Comparison of ENCODE assay signal across 8 cellular contexts in genomic region chr9:133114886-133115603, GRCh38.
DNase-seq lines count a peak whose midpoint lies in the region; ATAC-seq lines count a peak whose summit lies in the region.

No MANE protein-coding gene starts in this region.

- H3K36me3 ChIP-seq in effector memory CD4-positive, alpha-beta T cell (ENCODE audit: control insufficient read depth, insufficient read depth, low read length): peaks cover 24% of the 10 kb centered on the region
- H3K36me3 ChIP-seq in rectal smooth muscle tissue (ENCODE audit: control insufficient read depth, insufficient read depth, low read length): peaks cover 3% of the 10 kb centered on the region

- DNase-seq in NCI-H2171 (lab: John Stamatoyannopoulos, UW) (peak; percentile 42), HPDE6-E6E7 (ENCODE audit: extremely low spot score) (no peak), NCI-H1930 (lab: John Stamatoyannopoulos, UW) (no peak), RKO (ENCODE audit: low spot score) (no peak)
- DNase-seq in effector memory CD4-positive, alpha-beta T cell: no peak

- no peak for ATAC-seq in HG03139 (IDR thresholded peaks at IDR 0.05; ENCODE audit: unreplicated experiment)

- no peak overlapping the region for H3K9ac ChIP-seq in rectal smooth muscle tissue (ENCODE audit: low read length)

- H3K9me3 ChIP-seq in effector memory CD4-positive, alpha-beta T cell (ENCODE audit: control insufficient read depth, low read length): no peaks in the 10 kb centered on the region

- H3K27ac ChIP-seq in effector memory CD4-positive, alpha-beta T cell (ENCODE audit: insufficient read depth, low read length, poor library complexity, severe bottlenecking): peak overlapping the region; percentile 53
- peak overlapping the region; percentile 78 for H3K27ac ChIP-seq in rectal smooth muscle tissue (ENCODE audit: low read depth, low read length)

- peaks cover 63% of the 10 kb centered on the region for H3K4me1 ChIP-seq in effector memory CD4-positive, alpha-beta T cell (ENCODE audit: control insufficient read depth, insufficient read depth, low read length, poor library complexity, severe bottlenecking)
- peaks cover 48% of the 10 kb centered on the region for H3K4me1 ChIP-seq in rectal smooth muscle tissue (ENCODE audit: control insufficient read depth, insufficient read depth, low read length)

- H3K4me3 ChIP-seq in GM08714 (ENCODE audit: low read length) (peak overlapping the region; percentile 6; the same call in 1 of the 2 replicates), rectal smooth muscle tissue (ENCODE audit: low read length) (no peak overlapping the region)
- H3K4me3 ChIP-seq in effector memory CD4-positive, alpha-beta T cell (ENCODE audit: insufficient read depth, low read depth, low read length, poor library complexity, severe bottlenecking): no peak overlapping the region

- no peaks in the 10 kb centered on the region for H3K27me3 ChIP-seq in effector memory CD4-positive, alpha-beta T cell (replicated peaks; ENCODE audit: control insufficient read depth, insufficient read depth, low read length, poor library complexity, severe bottlenecking)
- no peaks in the 10 kb centered on the region for H3K27me3 ChIP-seq in rectal smooth muscle tissue (ENCODE audit: control insufficient read depth, insufficient read depth, low read length)
